Comparison of ENCODE assay signal across 11 cellular contexts in genomic region chr7:27166475-27167169, GRCh38. TPM values are rescaled to one million over a fixed set of nuclear protein-coding genes. Genes with fewer than 3 reads are reported as not detected.
A peak's percentile ranks its signal among the peaks of the same experiment; 100 is the strongest.
DNase-seq lines count a peak whose midpoint lies in the region; ATAC-seq and TF ChIP-seq lines count a peak whose summit lies in the region.
"Had no signal": no experiment of that assay in that cellular context is flagged by ENCODE, and none has a peak within 500 bp of the region (broad histone marks: within the 10 kb centered on the region; RNA-seq: fewer than 3 reads in every experiment).

No MANE protein-coding gene starts in this region.

- no peak for DNase-seq in breast epithelium (ENCODE audit: low spot score in 2 of 2)
- no peak for DNase-seq in mammary epithelial cell
- DNase-seq in activated naive CD8-positive, alpha-beta T cell treated with anti-CD3 and anti-CD28 coated beads, Interleukin-2, amount 10 ng/mL, durations not matched to agents 7 days and 5 days, result peak; percentile 43
- DNase-seq in upper lobe of right lung, result peak; percentile 53
- no peak for DNase-seq in GM13976 (ENCODE audit: low spot score)
- DNase-seq in NCI-H146 (lab: John Stamatoyannopoulos, UW), result no peak
- DNase-seq: DMS53, dorsolateral prefrontal cortex had no signal

- intact Hi-C loops in breast epithelium (cut with DNase I; ENCODE audit: low total_unique reads) (no loop called here), mammary epithelial cell (cut with micrococcal nuclease) (loop anchor here (10.0 kb wide), 1 partner anchor 1072 kb away; no protein-coding TSS in a partner anchor), upper lobe of right lung (cut with DNase I) (loop anchor here (10.0 kb wide), 2 partner anchors 1272 to 1302 kb away; no protein-coding TSS in a partner anchor)

- H3K4me3 ChIP-seq in breast epithelium, result peak overlapping the region; percentile 65 to 80 (median 65)
- no peak overlapping the region for H3K4me3 ChIP-seq in mammary epithelial cell (replicated peaks in 1 of 3; ENCODE audit: insufficient read depth in 1 of 3, low read depth in 2 of 3, low read length in 3 of 3)
- H3K4me3 ChIP-seq in mesodermal cell (ENCODE audit: extremely low read depth, insufficient read depth, low read length, poor library complexity, severe bottlenecking), result peak overlapping the region; percentile 11
- peak overlapping the region; percentile 39 for H3K4me3 ChIP-seq in upper lobe of right lung
- H3K4me3 ChIP-seq: dorsolateral prefrontal cortex had no signal

- no peaks in the 10 kb centered on the region for H4K20me1 ChIP-seq in mammary epithelial cell (ENCODE audit: insufficient read depth, low read length)

- 63% methylated on average over 32 of the region's 41 CpGs for WGBS in mammary epithelial cell (ENCODE audit: low coverage, missing lambda C conversion rate)
- 3 to 5% methylated on average over 27 to 39 of the region's 41 CpGs for WGBS in mesodermal cell (ENCODE audit: insufficient coverage in 2 of 2), 2 experiments

- H3K27ac Mint-ChIP-seq in activated naive CD8-positive, alpha-beta T cell treated with anti-CD3 and anti-CD28 coated beads, Interleukin-2, amount 10 ng/mL, durations not matched to agents 7 days and 5 days, result peak overlapping the region; percentile 76

- H3K36me3 Mint-ChIP-seq in activated naive CD8-positive, alpha-beta T cell treated with anti-CD3 and anti-CD28 coated beads, Interleukin-2, amount 10 ng/mL, durations not matched to agents 7 days and 5 days, result peaks cover 5% of the 10 kb centered on the region

- peak overlapping the region; percentile 25 for H3K4me3 Mint-ChIP-seq in activated naive CD8-positive, alpha-beta T cell treated with anti-CD3 and anti-CD28 coated beads, Interleukin-2, amount 10 ng/mL, durations not matched to agents 7 days and 5 days

- H3K9me3 ChIP-seq in breast epithelium (no peaks in the 10 kb centered on the region), mammary epithelial cell (replicated peaks; ENCODE audit: insufficient read depth, low read length) (peaks cover 14% of the 10 kb centered on the region), mesodermal cell (ENCODE audit: control insufficient read depth, low read length) (no peaks in the 10 kb centered on the region), upper lobe of right lung (no peaks in the 10 kb centered on the region)

- no peaks in the 10 kb centered on the region for H3K79me2 ChIP-seq in mammary epithelial cell (ENCODE audit: insufficient read depth, low read length)

- H3K9me3 Mint-ChIP-seq in activated naive CD8-positive, alpha-beta T cell treated with anti-CD3 and anti-CD28 coated beads, Interleukin-2, amount 10 ng/mL, durations not matched to agents 7 days and 5 days, result no peaks in the 10 kb centered on the region

- TF ChIP-seq CTCF in breast epithelium (IDR thresholded peaks at IDR 0.05) (no peak), mammary epithelial cell (conservative IDR thresholded peaks at IDR 0.05 in 1 of 2, IDR thresholded peaks at IDR 0.05 in 1 of 2; ENCODE audit: extremely low read depth in 1 of 2, insufficient read depth in 1 of 2, low read depth in 1 of 2, low read length in 2 of 2) (no peak), upper lobe of right lung (IDR thresholded peaks at IDR 0.05) (no peak), GM13976 (IDR thresholded peaks at IDR 0.05; ENCODE audit: borderline replicate concordance, control extremely low read depth, extremely low read depth, insufficient read depth, missing control alignments) (no peak)

- no peaks in the 10 kb centered on the region for H3K36me3 ChIP-seq in breast epithelium
- no peaks in the 10 kb centered on the region for H3K36me3 ChIP-seq in mammary epithelial cell (ENCODE audit: insufficient read depth, low read length)
- no peaks in the 10 kb centered on the region for H3K36me3 ChIP-seq in mesodermal cell (ENCODE audit: control insufficient read depth, insufficient read depth, low read length)
- H3K36me3 ChIP-seq in upper lobe of right lung, result no peaks in the 10 kb centered on the region

- H3K9ac ChIP-seq in mammary epithelial cell (ENCODE audit: insufficient read depth, low read length), result no peak overlapping the region

- H3K4me2 ChIP-seq in mammary epithelial cell (ENCODE audit: insufficient read depth, low read depth, low read length), result no peak overlapping the region

- CTCF ChIA-PET in mammary epithelial cell (lab: Charles Lee; ENCODE audit: low non-redundant PET), result no interaction called here

- H3K27me3 Mint-ChIP-seq in activated naive CD8-positive, alpha-beta T cell treated with anti-CD3 and anti-CD28 coated beads, Interleukin-2, amount 10 ng/mL, durations not matched to agents 7 days and 5 days, result peaks cover 88% of the 10 kb centered on the region

- H3K4me1 Mint-ChIP-seq in activated naive CD8-positive, alpha-beta T cell treated with anti-CD3 and anti-CD28 coated beads, Interleukin-2, amount 10 ng/mL, durations not matched to agents 7 days and 5 days, result peaks cover 9% of the 10 kb centered on the region

- H2AFZ ChIP-seq in mammary epithelial cell (ENCODE audit: low read depth, low read length), result no peak overlapping the region

- H3K27ac ChIP-seq in breast epithelium (peak overlapping the region; percentile 81 to 89), mammary epithelial cell (ENCODE audit: insufficient read depth, low read depth, low read length) (no peak overlapping the region), mesodermal cell (ENCODE audit: low read depth, low read length, severe bottlenecking) (peak overlapping the region; percentile 29), upper lobe of right lung (no peak overlapping the region)
- H3K27ac ChIP-seq: dorsolateral prefrontal cortex had no signal

- POLR2A ChIA-PET in activated naive CD8-positive, alpha-beta T cell treated with anti-CD3 and anti-CD28 coated beads, Interleukin-2, amount 10 ng/mL, durations not matched to agents 7 days and 5 days (lab: Charles Lee), result interaction anchor here (0.6 kb wide), 1 partner anchor 16 kb away, joined by 3 read pairs; no protein-coding TSS in a partner anchor

- dilution Hi-C loops in mammary epithelial cell (cut with HindIII; ENCODE audit: low sequenced_read_pairs), result no loop called here

- H3K27me3 ChIP-seq in breast epithelium (peaks cover 6 to 67% of the 10 kb centered on the region in 2 donors), mammary epithelial cell (ENCODE audit: insufficient read depth, low read length) (peaks cover 15% of the 10 kb centered on the region), upper lobe of right lung (peaks cover 99% of the 10 kb centered on the region)

- in situ Hi-C loops in mammary epithelial cell (cut with MboI; ENCODE audit: low sequenced_read_pairs in 2 of 2), result loop anchor here in 1 of 2 donors (25.0 kb wide), 2 partner anchors 1079 to 1279 kb away; no protein-coding TSS in a partner anchor
- in situ Hi-C loops in GM13976 (cut with MboI; ENCODE audit: low sequenced_read_pairs, unreplicated experiment), result loop anchor here (10.0 to 25.0 kb wide), 2 partner anchors 654 to 1302 kb away; no protein-coding TSS in a partner anchor

- ATAC-seq in activated naive CD8-positive, alpha-beta T cell treated with anti-CD3 and anti-CD28 coated beads, Interleukin-2, amount 10 ng/mL, durations not matched to agents 7 days and 5 days (ENCODE audit: low read depth), result no peak
- ATAC-seq in upper lobe of right lung (no peak), GM18909 (IDR thresholded peaks at IDR 0.05; ENCODE audit: poor library complexity, unreplicated experiment) (no peak)

- TF ChIP-seq POLR2A in breast epithelium (IDR thresholded peaks at IDR 0.05), result no peak

- H3K4me1 ChIP-seq in breast epithelium (no peaks in the 10 kb centered on the region), mammary epithelial cell (ENCODE audit: insufficient read depth, low read length) (peaks cover 23% of the 10 kb centered on the region), mesodermal cell (ENCODE audit: control insufficient read depth, insufficient read depth, low read length, poor library complexity, severe bottlenecking) (peaks cover 2% of the 10 kb centered on the region), upper lobe of right lung (peaks cover 24% of the 10 kb centered on the region)

- no TSS peak for BruUV-seq in mammary epithelial cell (replicated peaks; lab: Mats Ljungman, UMichigan)

RNA-seq across cellular contexts. Expression of gene HOXA9, which starts 1.3 kb away (rescaled TPM):
- total RNA-seq in breast epithelium, result 10 to 100 TPM in 1 of 3 donors, 1 to 10 TPM in 2; 7.5 to 18.4 (median 9.0) TPM
- 10 to 100 TPM in 1 of 2 donors, 1 to 10 TPM in 1; 7.8 to 25.1 TPM for total RNA-seq in mammary epithelial cell
- polyA plus RNA-seq in mammary epithelial cell, result 0.03 TPM
- polyA minus RNA-seq in mammary epithelial cell, result not detected
- total RNA-seq in activated naive CD8-positive, alpha-beta T cell treated with anti-CD3 and anti-CD28 coated beads, Interleukin-2, amount 10 ng/mL, durations not matched to agents 7 days and 5 days, result not detected
- polyA plus RNA-seq in mesodermal cell (2013, experiment 1 of 2), result 11.6 TPM
- 11.2 TPM for polyA plus RNA-seq in mesodermal cell (2013, experiment 2 of 2)
- total RNA-seq in upper lobe of right lung, result 1.2 TPM
- total RNA-seq: dorsolateral prefrontal cortex had no signal
- polyA plus RNA-seq: neural cell had no signal

RNA-seq across cellular contexts. Expression of gene HOXA10, which starts 7.5 kb away (rescaled TPM):
- total RNA-seq in breast epithelium (10 to 100 TPM in 1 of 3 donors, 1 to 10 TPM in 2; 2.3 to 21.1 (median 5.2) TPM), mammary epithelial cell (1 to 10 TPM; 4.2 to 4.3 TPM), upper lobe of right lung (0.38 TPM)
- polyA plus RNA-seq in mammary epithelial cell, result 0.18 TPM
- not detected for polyA minus RNA-seq in mammary epithelial cell
- total RNA-seq in activated naive CD8-positive, alpha-beta T cell treated with anti-CD3 and anti-CD28 coated beads, Interleukin-2, amount 10 ng/mL, durations not matched to agents 7 days and 5 days, result not detected
- 5.6 TPM for polyA plus RNA-seq in mesodermal cell (2013, experiment 1 of 2)
- polyA plus RNA-seq in mesodermal cell (2013, experiment 2 of 2), result 6.2 TPM
- polyA plus RNA-seq: neural cell had no signal

RNA-seq across cellular contexts. Expression of gene HOXA7, which starts 10.1 kb away (rescaled TPM):
- total RNA-seq in breast epithelium (1 to 10 TPM; 4.6 to 8.8 (median 6.2) TPM), mammary epithelial cell (1 to 10 TPM; 2.3 to 8.0 TPM), upper lobe of right lung (2.9 TPM)
- 3.9 TPM for polyA plus RNA-seq in mammary epithelial cell
- 3.7 TPM for polyA minus RNA-seq in mammary epithelial cell
- not detected for total RNA-seq in activated naive CD8-positive, alpha-beta T cell treated with anti-CD3 and anti-CD28 coated beads, Interleukin-2, amount 10 ng/mL, durations not matched to agents 7 days and 5 days
- polyA plus RNA-seq in mesodermal cell (2013, experiment 1 of 2), result 2.8 TPM
- polyA plus RNA-seq in mesodermal cell (2013, experiment 2 of 2), result 3.2 TPM
- total RNA-seq: dorsolateral prefrontal cortex had no signal
- polyA plus RNA-seq: neural cell had no signal

RNA-seq across cellular contexts. Expression of gene HOXA3, which starts 14.2 kb away (rescaled TPM):
- total RNA-seq in breast epithelium (1 to 10 TPM; 4.5 to 6.4 (median 4.6) TPM), mammary epithelial cell (1 to 10 TPM; 2.0 to 9.9 TPM), upper lobe of right lung (8.7 TPM)
- polyA plus RNA-seq in mammary epithelial cell, result 1.4 TPM
- polyA minus RNA-seq in mammary epithelial cell, result 0.83 TPM
- not detected for total RNA-seq in activated naive CD8-positive, alpha-beta T cell treated with anti-CD3 and anti-CD28 coated beads, Interleukin-2, amount 10 ng/mL, durations not matched to agents 7 days and 5 days
- 7.0 TPM for polyA plus RNA-seq in mesodermal cell (2013, experiment 1 of 2)
- polyA plus RNA-seq in mesodermal cell (2013, experiment 2 of 2), result 5.9 TPM
- polyA plus RNA-seq: neural cell had no signal

RNA-seq across cellular contexts. Expression of gene HOXA11, which starts 18.4 kb away (rescaled TPM):
- total RNA-seq in breast epithelium (1 to 10 TPM in 1 of 3 donors, not detected in 2; 1.9 TPM), mammary epithelial cell (under 1 TPM; 0.17 to 0.96 TPM), upper lobe of right lung (not detected)
- 0.12 TPM for polyA plus RNA-seq in mammary epithelial cell
- not detected for polyA minus RNA-seq in mammary epithelial cell
- total RNA-seq in activated naive CD8-positive, alpha-beta T cell treated with anti-CD3 and anti-CD28 coated beads, Interleukin-2, amount 10 ng/mL, durations not matched to agents 7 days and 5 days, result not detected
- 2.0 TPM for polyA plus RNA-seq in mesodermal cell (2013, experiment 1 of 2)
- polyA plus RNA-seq in mesodermal cell (2013, experiment 2 of 2), result 1.8 TPM
- total RNA-seq: dorsolateral prefrontal cortex had no signal
- polyA plus RNA-seq: neural cell had no signal

Comparison
In these comparisons a context has a peak if more than half of its experiments do, and no peak if none do; other contexts are left out.
1. H3K27ac ChIP-seq: peak in breast epithelium (2 of 2) and mesodermal cell (single experiment); none in mammary epithelial cell (single experiment) and upper lobe of right lung (single experiment).
2. H3K4me3 ChIP-seq: peak in breast epithelium (3 of 3), mesodermal cell (single experiment) and upper lobe of right lung (single experiment); none in mammary epithelial cell (0 of 3).
3. DNase-seq: peak in activated naive CD8-positive, alpha-beta T cell treated with anti-CD3 and anti-CD28 coated beads, Interleukin-2, amount 10 ng/mL, durations not matched to agents 7 days and 5 days (single experiment) and upper lobe of right lung (single experiment); none in breast epithelium (0 of 2), mammary epithelial cell (single experiment), GM13976 (single experiment) and NCI-H146 (single experiment).